Comparison of ENCODE assay signal across 9 cellular contexts in genomic region chr9:137578518-137579258, GRCh38. TPM values are rescaled to one million over a fixed set of nuclear protein-coding genes. Genes with fewer than 3 reads are reported as not detected.
A peak's percentile ranks its signal among the peaks of the same experiment; 100 is the strongest.
DNase-seq lines count a peak whose midpoint lies in the region; ATAC-seq, FAIRE-seq and TF ChIP-seq lines count a peak whose summit lies in the region.
"Had no signal": no experiment of that assay in that cellular context is flagged by ENCODE, and none has a peak within 500 bp of the region (broad histone marks: within the 10 kb centered on the region; RNA-seq: fewer than 3 reads in every experiment).

Gene DPH7, minus strand, starts transcription at chr9:137578925. Its CDS starts 148 bp downstream, at chr9:137578777.

- TF ChIP-seq CTCF in AG09319 (IDR thresholded peaks at IDR 0.05; ENCODE audit: low read depth, low read length) (peak; percentile 86), keratinocyte (optimal IDR thresholded peaks at IDR 0.05 in 1 of 3, IDR thresholded peaks at IDR 0.05 in 1 of 3, conservative IDR thresholded peaks at IDR 0.05 in 1 of 3; ENCODE audit: extremely low read depth in 1 of 3, insufficient read depth in 2 of 3, low read length in 3 of 3) (peak; percentile 76 to 95 (median 94))

- peak; percentile 87 for ATAC-seq in GM18909 (IDR thresholded peaks at IDR 0.05; ENCODE audit: poor library complexity, unreplicated experiment)
- peak; percentile 96 for ATAC-seq in HG03175 (IDR thresholded peaks at IDR 0.05; ENCODE audit: unreplicated experiment)
- ATAC-seq in central memory CD8-positive, alpha-beta T cell (replicated peaks; ENCODE audit: extremely low read depth, poor library complexity, severe bottlenecking): peak; percentile 98

- H3K9me1 ChIP-seq in keratinocyte (ENCODE audit: control insufficient read depth, extremely low read depth, insufficient read depth, low read length): no peaks in the 10 kb centered on the region

- dilution Hi-C loops in keratinocyte (cut with MboI; ENCODE audit: extremely low pct_ligation_motif_present, low sequenced_read_pairs): no loop called here

- peak within 1 kb of the TSS; percentile 82 for H2AFZ ChIP-seq in keratinocyte (ENCODE audit: control insufficient read depth, low read length)

- peak within 1 kb of the TSS; percentile 45 for H3K27ac ChIP-seq in keratinocyte (ENCODE audit: control insufficient read depth, insufficient read depth, low read length)

- H3K4me3 ChIP-seq in keratinocyte (ENCODE audit: control insufficient read depth in 2 of 3, extremely low read depth in 1 of 3, insufficient read depth in 2 of 3, low read depth in 1 of 3, low read length in 3 of 3): peak within 1 kb of the TSS; percentile 87 to 90 (median 89)

- peaks cover 19% of the 10 kb centered on the region for H3K4me1 Mint-ChIP-seq in central memory CD8-positive, alpha-beta T cell

- H3K4me1 ChIP-seq in keratinocyte (ENCODE audit: control insufficient read depth, extremely low read depth, insufficient read depth, low read length): peaks cover 27% of the 10 kb centered on the region

- H3K4me3 Mint-ChIP-seq in central memory CD8-positive, alpha-beta T cell: peak within 1 kb of the TSS; percentile 68

- FAIRE-seq in keratinocyte (lab: Jason Lieb, UNC): no peak
- FAIRE-seq: endometrium had no signal

- H3K9ac ChIP-seq in keratinocyte (ENCODE audit: control insufficient read depth, extremely low read depth, insufficient read depth, low read length): peak within 1 kb of the TSS; percentile 74

- H3K27ac Mint-ChIP-seq in central memory CD8-positive, alpha-beta T cell (ENCODE audit: low read depth): no peak within 1 kb of the TSS

- H3K36me3 ChIP-seq in keratinocyte (ENCODE audit: control insufficient read depth in 2 of 2, extremely low read depth in 1 of 2, insufficient read depth in 2 of 2, low read length in 2 of 2): peaks cover 30 to 41% of the 10 kb centered on the region in 2 experiments

- H3K9me3 Mint-ChIP-seq in central memory CD8-positive, alpha-beta T cell: no peaks in the 10 kb centered on the region

- H3K4me2 ChIP-seq in keratinocyte (ENCODE audit: control insufficient read depth, extremely low read depth, insufficient read depth, low read depth, low read length): peak within 1 kb of the TSS; percentile 81

- no peaks in the 10 kb centered on the region for H4K20me1 ChIP-seq in keratinocyte (ENCODE audit: control insufficient read depth, extremely low read depth, insufficient read depth, low read length)

- peak; percentile 69 for DNase-seq in AG09319 (ENCODE audit: extremely low read depth, low read depth)
- peak; percentile 87 for DNase-seq in NCI-H226
- DNase-seq in activated CD4-positive, CD25-positive, alpha-beta regulatory T cell treated with anti-CD3 and anti-CD28 coated beads, Interleukin-2, amount 50 U/mL, for 16 hours (ENCODE audit: low read depth, low spot score): peak; percentile 94
- DNase-seq in central memory CD8-positive, alpha-beta T cell (ENCODE audit: low spot score in 2 of 2): peak; percentile 87 to 95
- DNase-seq in keratinocyte (ENCODE audit: low read depth, low spot score): no peak
- peak; percentile 91 to 97 for DNase-seq in stimulated activated CD4-positive, alpha-beta T cell treated with anti-CD3 and anti-CD28 coated beads, Interleukin-15, amount 100 ng/mL, for 1 hour (ENCODE audit: low read depth in 1 of 2, low spot score in 1 of 2)

- H3K27me3 Mint-ChIP-seq in central memory CD8-positive, alpha-beta T cell: no peaks in the 10 kb centered on the region

- H3K36me3 Mint-ChIP-seq in central memory CD8-positive, alpha-beta T cell (ENCODE audit: insufficient read depth): peaks cover 26% of the 10 kb centered on the region

- H3K9me3 ChIP-seq in keratinocyte (ENCODE audit: control insufficient read depth, low read depth, low read length): no peaks in the 10 kb centered on the region

- no peaks in the 10 kb centered on the region for H3K27me3 ChIP-seq in keratinocyte (ENCODE audit: control insufficient read depth, extremely low read depth, insufficient read depth, low read length)

- H3K79me2 ChIP-seq in keratinocyte (ENCODE audit: control insufficient read depth, insufficient read depth, low read length): peaks cover 37% of the 10 kb centered on the region

RNA-seq across cellular contexts. Expression of gene DPH7, which starts in this region (rescaled TPM):
- polyA plus RNA-seq in keratinocyte: 25.3 to 32.4 TPM (median 26.2 TPM) in 3 replicates
- polyA plus RNA-seq in keratinocyte (2011; ENCODE audit: low read depth): 20.2 TPM
- 16.1 and 19.9 TPM in 2 replicates for polyA plus RNA-seq in keratinocyte (2011; cell fraction: cytosol; rRNA removed)
- 68.3 and 79.1 TPM in 2 replicates for polyA plus RNA-seq in keratinocyte (2011; cell fraction: nucleus; rRNA removed)
- 16.9 and 26.9 TPM in 2 replicates for polyA plus RNA-seq in keratinocyte (2012; ENCODE audit: low replicate concordance)
- 17.8 to 19.1 TPM (median 19.0 TPM) in 3 replicates for polyA minus RNA-seq in keratinocyte
- 13.0 TPM for polyA minus RNA-seq in keratinocyte (2011; cell fraction: cytosol; rRNA and poly(A)+ RNA removed)
- polyA minus RNA-seq in keratinocyte (2011; cell fraction: nucleus; rRNA and poly(A)+ RNA removed): 15.3 and 20.4 TPM in 2 replicates
